Comparison of ENCODE assay signal across 20 cellular contexts in genomic region chr17:4059656-4060055, GRCh38.
DNase-seq lines count a peak whose midpoint lies in the region; ATAC-seq and TF ChIP-seq lines count a peak whose summit lies in the region.
"Had no signal": no experiment of that assay in that cellular context is flagged by ENCODE, and none has a peak within 500 bp of the region (broad histone marks: within the 10 kb centered on the region; RNA-seq: fewer than 3 reads in every experiment).

No MANE protein-coding gene starts in this region.

- DNase-seq in natural killer cell: no peak
- DNase-seq in natural killer cell treated with Interleukin-12 subunit alpha and Interleukin-12 subunit beta and Interleukin-15 and Interleukin-18, amount 100 ng/mL, for 72 hours (ENCODE audit: low spot score): no peak
- no peak for DNase-seq in WTC11 (ENCODE audit: low spot score)
- no peak for DNase-seq in left colon
- no peak for DNase-seq in NCI-H2107 treated with DMSO at 0.1 percent for 48 hours (lab: John Stamatoyannopoulos, UW; ENCODE audit: unreplicated experiment)
- DNase-seq: C1 segment of cervical spinal cord, Caco-2, DMS153, EL, H9, KBM-7, NCI-H1417 treated with DMSO at 0.1 percent for 48 hours, NCI-H2029, NCI-H2171 treated with DMSO at 0.1 percent for 48 hours, NCI-H446 treated with DMSO at 0.1 percent for 48 hours, NCI-H748 treated with DMSO at 0.1 percent for 48 hours, RPMI8226, SIG-M5 had no signal

- intact Hi-C loops in natural killer cell (cut with micrococcal nuclease): no loop called here
- intact Hi-C loops in left colon (cut with DNase I, micrococcal nuclease): no loop called here

- no peaks in the 10 kb centered on the region for H3K4me1 Mint-ChIP-seq in natural killer cell
- H3K4me1 Mint-ChIP-seq in natural killer cell treated with Interleukin-12 subunit alpha and Interleukin-12 subunit beta and Interleukin-15 and Interleukin-18, amount 100 ng/mL, for 72 hours (ENCODE audit: low read depth in 2 of 2): peaks cover 0 to 8% of the 10 kb centered on the region in 2 donors
- no peaks in the 10 kb centered on the region for H3K4me1 Mint-ChIP-seq in WTC11

- H3K9me3 Mint-ChIP-seq in natural killer cell (no peaks in the 10 kb centered on the region), WTC11 (no peaks in the 10 kb centered on the region)
- H3K9me3 Mint-ChIP-seq in natural killer cell treated with Interleukin-12 subunit alpha and Interleukin-12 subunit beta and Interleukin-15 and Interleukin-18, amount 100 ng/mL, for 72 hours: no peaks in the 10 kb centered on the region
- H3K9me3 Mint-ChIP-seq: H9 had no signal

- H3K36me3 Mint-ChIP-seq in natural killer cell: no peaks in the 10 kb centered on the region
- peaks cover 14% of the 10 kb centered on the region for H3K36me3 Mint-ChIP-seq in natural killer cell treated with Interleukin-12 subunit alpha and Interleukin-12 subunit beta and Interleukin-15 and Interleukin-18, amount 100 ng/mL, for 72 hours
- H3K36me3 Mint-ChIP-seq in WTC11: peaks cover 17% of the 10 kb centered on the region

- TF ChIP-seq CTCF in natural killer cell (IDR thresholded peaks at IDR 0.05) (no peak), WTC11 (IDR thresholded peaks at IDR 0.05) (no peak)

- CTCF ChIA-PET in WTC11 (lab: Charles Lee): no interaction called here

- H3K27me3 Mint-ChIP-seq in natural killer cell (ENCODE audit: low read depth in 2 of 2): no peaks in the 10 kb centered on the region
- no peaks in the 10 kb centered on the region for H3K27me3 Mint-ChIP-seq in natural killer cell treated with Interleukin-12 subunit alpha and Interleukin-12 subunit beta and Interleukin-15 and Interleukin-18, amount 100 ng/mL, for 72 hours
- no peaks in the 10 kb centered on the region for H3K27me3 Mint-ChIP-seq in WTC11 (ENCODE audit: low read depth)

- ATAC-seq in natural killer cell (no peak), WTC11 (no peak), left colon (peak; percentile 69), GM18867 (IDR thresholded peaks at IDR 0.05; ENCODE audit: unreplicated experiment) (no peak), GM19023 (IDR thresholded peaks at IDR 0.05; ENCODE audit: unreplicated experiment) (no peak)
- no peak for ATAC-seq in natural killer cell treated with Interleukin-12 subunit alpha and Interleukin-12 subunit beta and Interleukin-15 and Interleukin-18, amount 100 ng/mL, for 72 hours

- POLR2A ChIA-PET in WTC11 (lab: Charles Lee): no interaction called here

- peak overlapping the region; percentile 3 to 4 for H3K27ac Mint-ChIP-seq in natural killer cell
- peak overlapping the region in 1 of 2 donors; percentile 7 for H3K27ac Mint-ChIP-seq in natural killer cell treated with Interleukin-12 subunit alpha and Interleukin-12 subunit beta and Interleukin-15 and Interleukin-18, amount 100 ng/mL, for 72 hours
- peak overlapping the region; percentile 75; the same call in 1 of the 2 replicates for H3K27ac Mint-ChIP-seq in WTC11

- H3K4me3 Mint-ChIP-seq in natural killer cell (no peak overlapping the region), WTC11 (no peak overlapping the region)
- no peak overlapping the region for H3K4me3 Mint-ChIP-seq in natural killer cell treated with Interleukin-12 subunit alpha and Interleukin-12 subunit beta and Interleukin-15 and Interleukin-18, amount 100 ng/mL, for 72 hours
- H3K4me3 Mint-ChIP-seq: H9 had no signal

TF ChIP-seq in WTC11, 78 proteins besides CTCF, POLR2A, EP300 and RAD21:
- TF ChIP-seq TEAD4 (CRISPR knock-in tag; IDR thresholded peaks at IDR 0.05) (no peak), ZBTB43 (CRISPR knock-in tag; IDR thresholded peaks at IDR 0.05) (no peak), ATF1 (CRISPR knock-in tag; IDR thresholded peaks at IDR 0.05) (no peak), MAX (CRISPR knock-in tag; IDR thresholded peaks at IDR 0.05) (no peak), RELA (CRISPR knock-in tag; IDR thresholded peaks at IDR 0.05; ENCODE audit: borderline replicate concordance) (no peak), PREB (CRISPR knock-in tag; IDR thresholded peaks at IDR 0.05; ENCODE audit: borderline replicate concordance) (no peak), NR2C2 (CRISPR knock-in tag; IDR thresholded peaks at IDR 0.05) (no peak), CREM (CRISPR knock-in tag; IDR thresholded peaks at IDR 0.05) (no peak), CDX4 (CRISPR knock-in tag; IDR thresholded peaks at IDR 0.05; ENCODE audit: borderline replicate concordance) (no peak), MYBL2 (CRISPR knock-in tag; IDR thresholded peaks at IDR 0.05) (no peak)
- TF ChIP-seq, protein P1, sequence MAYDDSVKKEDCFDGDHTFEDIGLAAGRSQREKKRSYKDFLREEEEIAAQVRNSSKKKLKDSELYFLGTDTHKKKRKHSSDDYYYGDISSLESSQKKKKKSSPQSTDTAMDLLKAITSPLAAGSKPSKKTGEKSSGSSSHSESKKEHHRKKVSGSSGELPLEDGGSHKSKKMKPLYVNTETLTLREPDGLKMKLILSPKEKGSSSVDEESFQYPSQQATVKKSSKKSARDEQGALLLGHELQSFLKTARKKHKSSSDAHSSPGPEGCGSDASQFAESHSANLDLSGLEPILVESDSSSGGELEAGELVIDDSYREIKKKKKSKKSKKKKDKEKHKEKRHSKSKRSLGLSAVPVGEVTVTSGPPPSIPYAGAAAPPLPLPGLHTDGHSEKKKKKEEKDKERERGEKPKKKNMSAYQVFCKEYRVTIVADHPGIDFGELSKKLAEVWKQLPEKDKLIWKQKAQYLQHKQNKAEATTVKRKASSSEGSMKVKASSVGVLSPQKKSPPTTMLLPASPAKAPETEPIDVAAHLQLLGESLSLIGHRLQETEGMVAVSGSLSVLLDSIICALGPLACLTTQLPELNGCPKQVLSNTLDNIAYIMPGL (CRISPR knock-in tag; IDR thresholded peaks at IDR 0.05): no peak
- TF ChIP-seq, protein P2, sequence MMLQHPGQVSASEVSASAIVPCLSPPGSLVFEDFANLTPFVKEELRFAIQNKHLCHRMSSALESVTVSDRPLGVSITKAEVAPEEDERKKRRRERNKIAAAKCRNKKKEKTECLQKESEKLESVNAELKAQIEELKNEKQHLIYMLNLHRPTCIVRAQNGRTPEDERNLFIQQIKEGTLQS (CRISPR knock-in tag; conservative IDR thresholded peaks at IDR 0.05): no peak
- TF ChIP-seq, protein P3, sequence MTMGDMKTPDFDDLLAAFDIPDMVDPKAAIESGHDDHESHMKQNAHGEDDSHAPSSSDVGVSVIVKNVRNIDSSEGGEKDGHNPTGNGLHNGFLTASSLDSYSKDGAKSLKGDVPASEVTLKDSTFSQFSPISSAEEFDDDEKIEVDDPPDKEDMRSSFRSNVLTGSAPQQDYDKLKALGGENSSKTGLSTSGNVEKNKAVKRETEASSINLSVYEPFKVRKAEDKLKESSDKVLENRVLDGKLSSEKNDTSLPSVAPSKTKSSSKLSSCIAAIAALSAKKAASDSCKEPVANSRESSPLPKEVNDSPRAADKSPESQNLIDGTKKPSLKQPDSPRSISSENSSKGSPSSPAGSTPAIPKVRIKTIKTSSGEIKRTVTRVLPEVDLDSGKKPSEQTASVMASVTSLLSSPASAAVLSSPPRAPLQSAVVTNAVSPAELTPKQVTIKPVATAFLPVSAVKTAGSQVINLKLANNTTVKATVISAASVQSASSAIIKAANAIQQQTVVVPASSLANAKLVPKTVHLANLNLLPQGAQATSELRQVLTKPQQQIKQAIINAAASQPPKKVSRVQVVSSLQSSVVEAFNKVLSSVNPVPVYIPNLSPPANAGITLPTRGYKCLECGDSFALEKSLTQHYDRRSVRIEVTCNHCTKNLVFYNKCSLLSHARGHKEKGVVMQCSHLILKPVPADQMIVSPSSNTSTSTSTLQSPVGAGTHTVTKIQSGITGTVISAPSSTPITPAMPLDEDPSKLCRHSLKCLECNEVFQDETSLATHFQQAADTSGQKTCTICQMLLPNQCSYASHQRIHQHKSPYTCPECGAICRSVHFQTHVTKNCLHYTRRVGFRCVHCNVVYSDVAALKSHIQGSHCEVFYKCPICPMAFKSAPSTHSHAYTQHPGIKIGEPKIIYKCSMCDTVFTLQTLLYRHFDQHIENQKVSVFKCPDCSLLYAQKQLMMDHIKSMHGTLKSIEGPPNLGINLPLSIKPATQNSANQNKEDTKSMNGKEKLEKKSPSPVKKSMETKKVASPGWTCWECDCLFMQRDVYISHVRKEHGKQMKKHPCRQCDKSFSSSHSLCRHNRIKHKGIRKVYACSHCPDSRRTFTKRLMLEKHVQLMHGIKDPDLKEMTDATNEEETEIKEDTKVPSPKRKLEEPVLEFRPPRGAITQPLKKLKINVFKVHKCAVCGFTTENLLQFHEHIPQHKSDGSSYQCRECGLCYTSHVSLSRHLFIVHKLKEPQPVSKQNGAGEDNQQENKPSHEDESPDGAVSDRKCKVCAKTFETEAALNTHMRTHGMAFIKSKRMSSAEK (CRISPR knock-in tag; IDR thresholded peaks at IDR 0.05; ENCODE audit: borderline replicate concordance): no peak
